In the genomic region with DNA sequence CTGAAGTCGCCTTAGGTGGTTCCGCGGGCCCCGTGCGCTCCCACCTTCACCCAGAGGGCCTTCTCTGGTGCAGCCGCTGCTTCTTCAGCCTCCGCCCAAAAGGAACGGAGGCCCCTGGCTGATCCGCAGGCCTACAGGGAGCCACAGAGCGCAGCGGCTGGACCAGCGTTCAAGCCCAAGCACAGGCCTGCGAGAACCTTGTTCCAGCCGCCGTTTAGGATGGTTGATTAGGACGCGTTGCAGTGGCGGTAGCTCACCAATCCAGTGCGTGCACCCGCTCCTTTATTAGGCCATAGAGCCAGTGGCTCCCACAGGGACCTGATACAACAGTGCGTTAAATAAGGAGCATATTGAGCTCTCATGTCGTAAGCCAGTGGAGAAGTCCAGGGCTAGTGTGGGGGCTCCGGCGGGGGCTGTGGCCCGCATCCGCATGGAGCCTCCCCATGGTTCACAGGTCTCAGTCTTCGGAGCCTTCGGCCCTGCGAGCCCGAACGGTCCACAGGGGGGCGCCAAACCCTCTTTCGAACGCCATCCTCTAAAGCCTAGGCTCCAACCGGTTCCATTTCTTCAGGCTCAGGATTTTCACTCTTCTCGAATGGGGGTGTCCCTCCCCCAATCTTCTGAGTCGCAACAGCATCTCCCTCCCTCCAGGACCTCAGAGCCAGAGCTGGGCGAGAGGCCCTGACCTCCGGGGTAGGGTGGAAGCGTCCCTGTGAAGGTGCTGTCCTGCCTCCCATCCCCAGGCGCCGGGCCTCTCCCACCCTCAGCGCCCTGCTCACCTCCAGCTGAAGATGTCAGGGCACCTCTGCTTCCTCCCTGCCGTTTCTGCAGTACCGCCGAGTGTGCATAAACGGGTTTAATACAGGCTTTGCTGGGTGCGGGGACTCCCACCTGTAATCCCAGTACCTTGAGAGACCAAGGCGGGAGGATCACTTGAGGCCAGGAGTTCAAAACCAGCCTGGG, we compare ENCODE assay signal across 8 cellular contexts.
A peak's percentile ranks its signal among the peaks of the same experiment; 100 is the strongest.
DNase-seq lines count a peak whose midpoint lies in the region; ATAC-seq and TF ChIP-seq lines count a peak whose summit lies in the region.
"Not testable (repeated sequence)": the region's sequence is repeated elsewhere in the genome, so short reads cannot be mapped to it uniquely, and the experiment has no call there.

No MANE protein-coding gene starts in this region.

- not testable (repeated sequence) for H3K27ac ChIP-seq in CD4-positive, alpha-beta T cell (ENCODE audit: low read depth, low read length)

- not testable (repeated sequence) for H3K27me3 Mint-ChIP-seq in CD4-positive, alpha-beta T cell; HFFc6 (ENCODE audit: insufficient read depth); glutamatergic neuron (ENCODE audit: unreplicated experiment); neural crest cell (ENCODE audit: low read depth)

- not testable (repeated sequence) for H3K4me1 Mint-ChIP-seq in CD4-positive, alpha-beta T cell (ENCODE audit: low read depth); HFFc6 (ENCODE audit: low read depth); glutamatergic neuron (ENCODE audit: low read depth, unreplicated experiment); neural crest cell

- POLR2A ChIA-PET in CD4-positive, alpha-beta T cell (lab: Charles Lee): not testable (repeated sequence)

- H3K36me3 Mint-ChIP-seq in CD4-positive, alpha-beta T cell (ENCODE audit: low read depth); HFFc6 (ENCODE audit: low read depth); glutamatergic neuron (ENCODE audit: unreplicated experiment); neural crest cell (ENCODE audit: low read depth): not testable (repeated sequence)

- intact Hi-C loops in CD4-positive, alpha-beta T cell (cut with DNase I, micrococcal nuclease): loop anchor here in 1 of 2 experiments (2.0 to 10.0 kb wide), 3 partner anchors 73 to 351 kb away; no protein-coding TSS in a partner anchor

- not testable (repeated sequence) for H3K27me3 ChIP-seq in CD4-positive, alpha-beta T cell (ENCODE audit: control insufficient read depth, insufficient read depth, low read length)

- H3K9me3 Mint-ChIP-seq in CD4-positive, alpha-beta T cell; HFFc6; glutamatergic neuron (ENCODE audit: unreplicated experiment); neural crest cell: not testable (repeated sequence)

- CTCF ChIA-PET in CD4-positive, alpha-beta T cell (lab: Charles Lee): not testable (repeated sequence)

- peak; percentile 92 for ATAC-seq in CD4-positive, alpha-beta T cell (ENCODE audit: poor library complexity)

- not testable (repeated sequence) for H3K4me3 Mint-ChIP-seq in CD4-positive, alpha-beta T cell; HFFc6; glutamatergic neuron (ENCODE audit: unreplicated experiment); neural crest cell

- peak; percentile 66 for TF ChIP-seq CTCF in CD4-positive, alpha-beta T cell (IDR thresholded peaks at IDR 0.05)
- peak; percentile 82 for TF ChIP-seq CTCF in HFFc6 (IDR thresholded peaks at IDR 0.05)
- peak; percentile 72 for TF ChIP-seq CTCF in glutamatergic neuron (IDR thresholded peaks at IDR 0.05; ENCODE audit: partially characterized antibody, unreplicated experiment)
- TF ChIP-seq CTCF in neural crest cell (conservative IDR thresholded peaks at IDR 0.05): peak; percentile 67

- DNase-seq in CD4-positive, alpha-beta T cell: peak; percentile 56 to 83 (median 70)
- not testable (repeated sequence) for DNase-seq in HFFc6
- DNase-seq in NCI-H748 treated with DMSO at 0.1 percent for 48 hours (lab: John Stamatoyannopoulos, UW): peak; percentile 8
- DNase-seq in activated CD4-positive, CD25-positive, alpha-beta regulatory T cell treated with anti-CD3 and anti-CD28 coated beads, Interleukin-2, amount 50 U/mL, for 72 hours: peak; percentile 82
- DNase-seq in anterior cingulate cortex (lab: John Stamatoyannopoulos, UW): peak in 38 of 58 donors; percentile 1 to 77 (median 20)
- peak; percentile 79 for DNase-seq in glutamatergic neuron
- DNase-seq in neural crest cell (ENCODE audit: low read depth, low spot score): peak; percentile 68
- peak; percentile 60 to 78 for DNase-seq in stimulated activated CD8-positive, alpha-beta memory T cell treated with anti-CD3 and anti-CD28 coated beads, Interleukin-2, amount 100 ng/mL, for 48 hours (ENCODE audit: low read depth in 2 of 2)

- H3K27ac Mint-ChIP-seq in CD4-positive, alpha-beta T cell; HFFc6; glutamatergic neuron (ENCODE audit: unreplicated experiment); neural crest cell (ENCODE audit: unreplicated experiment): not testable (repeated sequence)

- H3K9me3 ChIP-seq in CD4-positive, alpha-beta T cell (ENCODE audit: control insufficient read depth, low read length): not testable (repeated sequence)
